In genomic region chr19:1205114-1206062, GRCh38 we compare ENCODE assay signal across 1 cellular context.
TF ChIP-seq lines count a peak whose summit lies in the region.

Gene STK11, plus strand, starts transcription at chr19:1205778. Its CDS starts 1,136 bp downstream, at chr19:1206914.

TF ChIP-seq in GM12878, 131 proteins besides CTCF, POLR2A, EP300 and RAD21 (continued from another document):
- TF ChIP-seq NKRF (conservative IDR thresholded peaks at IDR 0.05) (peak; percentile 76), E2F4 (IDR thresholded peaks at IDR 0.05; ENCODE audit: low read depth, low read length) (peak; percentile 47; the same call in 1 of the 2 replicates), PAX5 (IDR thresholded peaks at IDR 0.05; ENCODE audit: borderline replicate concordance, low read depth, low read length) (no peak), SMC3 (IDR thresholded peaks at IDR 0.05; ENCODE audit: borderline replicate concordance, low read length) (no peak), RB1 (IDR thresholded peaks at IDR 0.05; ENCODE audit: borderline replicate concordance) (no peak; the same call in 1 of the 2 replicates)
